ENCODE assay signal across 22 cellular contexts in the genomic region with DNA sequence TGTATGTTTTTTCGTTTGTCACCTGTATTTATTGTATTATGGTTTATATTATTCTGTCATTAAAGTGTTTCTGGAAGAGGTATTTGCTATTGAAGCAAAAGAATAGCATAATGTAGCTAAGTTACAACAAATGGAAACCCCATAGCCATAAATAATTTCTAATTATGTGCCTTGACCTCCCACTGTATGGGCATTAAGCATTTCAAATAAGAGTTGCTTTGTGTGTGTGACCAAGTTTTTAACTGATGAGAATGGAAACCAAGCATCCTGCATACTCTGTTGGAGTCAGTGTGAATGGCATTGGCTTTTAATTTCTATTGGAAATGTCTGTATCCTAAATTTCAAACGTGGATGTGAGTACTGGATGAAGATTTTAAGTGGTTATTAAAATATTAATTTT.
DNase-seq lines count a peak whose midpoint lies in the region; ATAC-seq lines count a peak whose summit lies in the region.
"Had no signal": no experiment of that assay in that cellular context is flagged by ENCODE, and none has a peak within 500 bp of the region (broad histone marks: within the 10 kb centered on the region; RNA-seq: fewer than 3 reads in every experiment).

No MANE protein-coding gene starts in this region.

- no peak for DNase-seq in stimulated activated naive CD8-positive, alpha-beta T cell treated with anti-CD3 and anti-CD28 coated beads, Interleukin-15, amount 100 ng/mL, for 72 hours
- DNase-seq in stimulated activated naive CD8-positive, alpha-beta T cell treated with anti-CD3 and anti-CD28 coated beads, Interleukin-15, Interleukin-2, amounts not matched to agents 100 U/mL and 50 U/mL, for 24 hours, result no peak
- no peak for DNase-seq in stimulated activated naive B cell treated with anti-CD40 and anti-IgM and Interleukin-4, amounts not matched to agents 10 μg/mL and 1 μg/mL and 100 μg/mL, for 72 hours
- DNase-seq in stimulated activated CD4-positive, alpha-beta T cell treated with anti-CD3 and anti-CD28 coated beads, Interleukin-1b, Interleukin-23, amount 100 ng/mL, for 48 hours, result no peak
- no peak for DNase-seq in activated T-cell treated with anti-CD3 and anti-CD28 coated beads, Interleukin-2, amount 50 U/mL, for 72 hours
- DNase-seq in NCI-H2081 (lab: John Stamatoyannopoulos, UW), result no peak
- DNase-seq: 8988T; ACHN; AML-193; BE2C; CD4-positive, alpha-beta T cell; CD8-positive, alpha-beta memory T cell; DMS 273 treated with DMSO at 0.1 percent for 48 hours; DMS79; EL; GDM1; GM23248; H7; HCEC 1CT had no signal

- H3K36me3 Mint-ChIP-seq in dendritic cell treated with granulocyte-macrophage colony-stimulating factor and Interleukin-4, amounts not matched to agents 40 ng/mL and 50 ng/mL, for 4 days (ENCODE audit: low read depth), result peaks cover 74% of the 10 kb centered on the region
- H3K36me3 Mint-ChIP-seq in stimulated activated naive B cell treated with anti-CD40 and anti-IgM and Interleukin-4, amounts not matched to agents 10 μg/mL and 1 μg/mL and 100 μg/mL, for 72 hours, result peaks cover 26 to 51% of the 10 kb centered on the region in 2 donors
- H3K36me3 Mint-ChIP-seq in activated T-cell treated with anti-CD3 and anti-CD28 coated beads, Interleukin-2, amount 50 U/mL, for 72 hours (ENCODE audit: insufficient read depth in 2 of 2), result peaks cover 1 to 2% of the 10 kb centered on the region in 2 donors

- no peaks in the 10 kb centered on the region for H3K27me3 Mint-ChIP-seq in stimulated activated naive CD8-positive, alpha-beta T cell treated with anti-CD3 and anti-CD28 coated beads, Interleukin-15, amount 100 ng/mL, for 72 hours
- no peaks in the 10 kb centered on the region for H3K27me3 Mint-ChIP-seq in dendritic cell treated with granulocyte-macrophage colony-stimulating factor and Interleukin-4, amounts not matched to agents 40 ng/mL and 50 ng/mL, for 4 days
- no peaks in the 10 kb centered on the region for H3K27me3 Mint-ChIP-seq in stimulated activated naive B cell treated with anti-CD40 and anti-IgM and Interleukin-4, amounts not matched to agents 10 μg/mL and 1 μg/mL and 100 μg/mL, for 72 hours
- H3K27me3 Mint-ChIP-seq in activated T-cell treated with anti-CD3 and anti-CD28 coated beads, Interleukin-2, amount 50 U/mL, for 72 hours (ENCODE audit: low read depth), result no peaks in the 10 kb centered on the region
- H3K27me3 Mint-ChIP-seq: CD4-positive, alpha-beta T cell had no signal

- H3K27ac Mint-ChIP-seq in stimulated activated naive CD8-positive, alpha-beta T cell treated with anti-CD3 and anti-CD28 coated beads, Interleukin-15, amount 100 ng/mL, for 72 hours, result peak overlapping the region; percentile 37 to 57
- peak overlapping the region; percentile 94 for H3K27ac Mint-ChIP-seq in dendritic cell treated with granulocyte-macrophage colony-stimulating factor and Interleukin-4, amounts not matched to agents 40 ng/mL and 50 ng/mL, for 4 days
- peak overlapping the region; percentile 60 for H3K27ac Mint-ChIP-seq in stimulated activated naive B cell treated with anti-CD40 and anti-IgM and Interleukin-4, amounts not matched to agents 10 μg/mL and 1 μg/mL and 100 μg/mL, for 72 hours
- no peak overlapping the region for H3K27ac Mint-ChIP-seq in activated T-cell treated with anti-CD3 and anti-CD28 coated beads, Interleukin-2, amount 50 U/mL, for 72 hours
- H3K27ac Mint-ChIP-seq: CD4-positive, alpha-beta T cell; CD8-positive, alpha-beta memory T cell had no signal

- H3K9me3 Mint-ChIP-seq in stimulated activated naive CD8-positive, alpha-beta T cell treated with anti-CD3 and anti-CD28 coated beads, Interleukin-15, amount 100 ng/mL, for 72 hours, result no peaks in the 10 kb centered on the region
- H3K9me3 Mint-ChIP-seq in dendritic cell treated with granulocyte-macrophage colony-stimulating factor and Interleukin-4, amounts not matched to agents 40 ng/mL and 50 ng/mL, for 4 days, result no peaks in the 10 kb centered on the region
- no peaks in the 10 kb centered on the region for H3K9me3 Mint-ChIP-seq in stimulated activated naive B cell treated with anti-CD40 and anti-IgM and Interleukin-4, amounts not matched to agents 10 μg/mL and 1 μg/mL and 100 μg/mL, for 72 hours
- H3K9me3 Mint-ChIP-seq in activated T-cell treated with anti-CD3 and anti-CD28 coated beads, Interleukin-2, amount 50 U/mL, for 72 hours, result no peaks in the 10 kb centered on the region
- H3K9me3 Mint-ChIP-seq: CD4-positive, alpha-beta T cell; CD8-positive, alpha-beta memory T cell had no signal

- H3K4me1 Mint-ChIP-seq in stimulated activated naive CD8-positive, alpha-beta T cell treated with anti-CD3 and anti-CD28 coated beads, Interleukin-15, amount 100 ng/mL, for 72 hours, result no peaks in the 10 kb centered on the region
- peaks cover 54% of the 10 kb centered on the region for H3K4me1 Mint-ChIP-seq in dendritic cell treated with granulocyte-macrophage colony-stimulating factor and Interleukin-4, amounts not matched to agents 40 ng/mL and 50 ng/mL, for 4 days (ENCODE audit: low read depth)
- peaks cover 12 to 15% of the 10 kb centered on the region in 2 donors for H3K4me1 Mint-ChIP-seq in stimulated activated naive B cell treated with anti-CD40 and anti-IgM and Interleukin-4, amounts not matched to agents 10 μg/mL and 1 μg/mL and 100 μg/mL, for 72 hours
- H3K4me1 Mint-ChIP-seq in activated T-cell treated with anti-CD3 and anti-CD28 coated beads, Interleukin-2, amount 50 U/mL, for 72 hours (ENCODE audit: low read depth), result peaks cover 20% of the 10 kb centered on the region
- H3K4me1 Mint-ChIP-seq: CD8-positive, alpha-beta memory T cell had no signal

- intact Hi-C loops in dendritic cell treated with granulocyte-macrophage colony-stimulating factor and Interleukin-4, amounts not matched to agents 40 ng/mL and 50 ng/mL, for 4 days (cut with micrococcal nuclease), result loop anchor here (5.0 kb wide), 1 partner anchor 113 kb away; no protein-coding TSS in a partner anchor

- no peak overlapping the region for H3K4me3 Mint-ChIP-seq in stimulated activated naive CD8-positive, alpha-beta T cell treated with anti-CD3 and anti-CD28 coated beads, Interleukin-15, amount 100 ng/mL, for 72 hours
- no peak overlapping the region for H3K4me3 Mint-ChIP-seq in dendritic cell treated with granulocyte-macrophage colony-stimulating factor and Interleukin-4, amounts not matched to agents 40 ng/mL and 50 ng/mL, for 4 days
- no peak overlapping the region for H3K4me3 Mint-ChIP-seq in stimulated activated naive B cell treated with anti-CD40 and anti-IgM and Interleukin-4, amounts not matched to agents 10 μg/mL and 1 μg/mL and 100 μg/mL, for 72 hours
- H3K4me3 Mint-ChIP-seq in activated T-cell treated with anti-CD3 and anti-CD28 coated beads, Interleukin-2, amount 50 U/mL, for 72 hours, result no peak overlapping the region
- H3K4me3 Mint-ChIP-seq: CD14-positive monocyte; CD4-positive, alpha-beta T cell; CD8-positive, alpha-beta memory T cell had no signal

- no peak for ATAC-seq in stimulated activated naive CD8-positive, alpha-beta T cell treated with anti-CD3 and anti-CD28 coated beads, Interleukin-15, amount 100 ng/mL, for 72 hours
- no peak for ATAC-seq in stimulated activated naive CD8-positive, alpha-beta T cell treated with anti-CD3 and anti-CD28 coated beads, Interleukin-15, Interleukin-2, amounts not matched to agents 100 U/mL and 50 U/mL, for 24 hours
- no peak for ATAC-seq in stimulated activated naive B cell treated with anti-CD40 and anti-IgM and Interleukin-4, amounts not matched to agents 10 μg/mL and 1 μg/mL and 100 μg/mL, for 72 hours (replicated peaks)
- no peak for ATAC-seq in activated T-cell treated with anti-CD3 and anti-CD28 coated beads, Interleukin-2, amount 50 U/mL, for 72 hours (replicated peaks in 1 of 2)
- ATAC-seq: A549 had no signal
